In the genomic region with DNA sequence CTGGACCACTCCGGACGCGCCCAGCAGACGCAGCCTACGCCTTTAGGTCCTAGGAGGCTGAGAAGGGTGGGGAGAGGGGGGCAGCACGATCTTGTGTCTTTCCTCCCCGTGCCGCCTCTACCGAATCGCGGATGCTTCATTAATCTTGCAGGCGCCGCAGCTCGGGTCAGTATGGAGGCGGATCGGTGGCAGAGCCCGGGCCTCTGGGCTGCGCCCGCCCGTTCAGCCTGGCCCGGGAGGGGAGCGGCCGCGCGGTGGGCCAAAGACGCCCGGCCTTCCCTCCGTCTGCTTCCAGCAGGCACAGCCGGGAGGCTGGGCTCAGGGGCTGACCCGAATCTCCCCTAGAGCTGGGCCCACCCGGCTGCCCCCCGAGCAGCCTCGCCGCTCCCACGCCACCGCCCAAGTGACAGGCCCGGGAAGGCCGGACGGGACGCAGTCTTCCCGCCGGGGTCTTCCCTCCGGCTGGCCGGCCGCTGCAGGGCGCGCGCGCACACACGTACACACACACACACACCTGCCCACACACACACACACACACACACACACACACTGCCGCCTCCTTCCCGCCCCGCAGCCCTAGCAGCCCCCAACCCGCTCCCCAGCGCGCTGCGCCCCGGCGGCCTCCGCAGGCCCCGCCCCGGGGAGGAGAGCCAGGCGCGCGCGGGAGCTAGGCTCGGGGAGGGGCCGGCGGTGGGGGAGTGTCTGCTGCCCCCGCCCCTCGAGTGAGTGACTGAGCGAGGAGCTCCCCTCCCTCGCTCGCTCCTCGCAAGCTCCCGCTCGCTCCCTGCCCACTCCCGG, we compare ENCODE assay signal across 8 cellular contexts. TPM values are rescaled to one million over a fixed set of nuclear protein-coding genes. Genes with fewer than 3 reads are reported as not detected.
DNase-seq lines count a peak whose midpoint lies in the region; ATAC-seq, FAIRE-seq and TF ChIP-seq lines count a peak whose summit lies in the region.

Gene C1orf21 (plus strand): TSS at position 759 of the 798 bp plus-strand sequence. CDS start 90,481 bp downstream, outside the sequence.

- peak within 1 kb of the TSS; percentile 76 for H3K4me3 Mint-ChIP-seq in mesothelial cell of epicardium

- peak within 1 kb of the TSS; percentile 95 for H2AFZ ChIP-seq in endothelial cell of umbilical vein (ENCODE audit: low read depth, low read length)

- no peaks in the 10 kb centered on the region for H3K36me3 Mint-ChIP-seq in mesothelial cell of epicardium

- DNase-seq in C1 segment of cervical spinal cord (lab: John Stamatoyannopoulos, UW) (peak; percentile 17 to 88 (median 66)), NOMO-1 treated with dmso at 0.1 percent for 144 hours (lab: John Stamatoyannopoulos, UW; ENCODE audit: unreplicated experiment) (peak; percentile 36), endothelial cell of umbilical vein (ENCODE audit: low read depth, low spot score) (peak; percentile 82), mesothelial cell of epicardium (ENCODE audit: low spot score in 2 of 2, unreplicated experiment in 2 of 2) (peak; percentile 85 to 92)
- DNase-seq in activated CD8-positive, alpha-beta memory T cell treated with anti-CD3 and anti-CD28 coated beads, Interleukin-2, amount 50 U/mL, for 48 hours, result peak; percentile 86
- peak; percentile 51 for DNase-seq in stimulated activated CD8-positive, alpha-beta memory T cell treated with anti-CD3 and anti-CD28 coated beads, Interleukin-15, amount 100 ng/mL, for 24 hours (ENCODE audit: low read depth)

- FAIRE-seq in endothelial cell of umbilical vein (lab: Jason Lieb, UNC), result peak; percentile 60

- ATAC-seq in GM19397 (IDR thresholded peaks at IDR 0.05; ENCODE audit: unreplicated experiment), result peak; percentile 87
- ATAC-seq in HG03571 (IDR thresholded peaks at IDR 0.05; ENCODE audit: unreplicated experiment), result peak; percentile 80

- H3K27ac Mint-ChIP-seq in mesothelial cell of epicardium, result peak within 1 kb of the TSS; percentile 82

- no TSS peak for BruUV-seq in endothelial cell of umbilical vein (replicated peaks; lab: Mats Ljungman, UMichigan)

- H3K9me3 Mint-ChIP-seq in mesothelial cell of epicardium, result no peaks in the 10 kb centered on the region

- H3K27ac ChIP-seq in endothelial cell of umbilical vein (ENCODE audit: insufficient read depth, low read depth, low read length), result no peak within 1 kb of the TSS

- no peaks in the 10 kb centered on the region for H3K9me1 ChIP-seq in endothelial cell of umbilical vein (replicated peaks; ENCODE audit: control insufficient read depth, extremely low read depth, insufficient read depth, low read length)

- peaks cover 15% of the 10 kb centered on the region for H3K4me1 ChIP-seq in endothelial cell of umbilical vein (ENCODE audit: control insufficient read depth, extremely low read depth, insufficient read depth, low read length)

- intact Hi-C loops in endothelial cell of umbilical vein (cut with micrococcal nuclease), result loop anchor here (1.0 to 5.0 kb wide), 7 partner anchors 56 to 312 kb away; no protein-coding TSS in a partner anchor

- CTCF ChIA-PET in endothelial cell of umbilical vein (lab: Charles Lee), result interaction anchor here (0.9 to 3.0 kb wide), 10 partner anchors 13 to 783 kb away, joined by 3 to 11 read pairs (median 4); no protein-coding TSS in a partner anchor

- peak within 1 kb of the TSS; percentile 70 for H3K9ac ChIP-seq in endothelial cell of umbilical vein (replicated peaks; ENCODE audit: extremely low read depth, insufficient read depth, low read length)

- H3K27me3 Mint-ChIP-seq in mesothelial cell of epicardium (ENCODE audit: low read depth), result peaks cover 18% of the 10 kb centered on the region

- H4K20me1 ChIP-seq in endothelial cell of umbilical vein (replicated peaks; ENCODE audit: control insufficient read depth, extremely low read depth, insufficient read depth, low read length), result no peaks in the 10 kb centered on the region

- no peaks in the 10 kb centered on the region for H3K79me2 ChIP-seq in endothelial cell of umbilical vein (ENCODE audit: control insufficient read depth, insufficient read depth, low read length)

- H3K9me3 ChIP-seq in endothelial cell of umbilical vein (replicated peaks; ENCODE audit: control insufficient read depth, insufficient read depth, low read length), result no peaks in the 10 kb centered on the region

- peaks cover 43% of the 10 kb centered on the region for H3K4me1 Mint-ChIP-seq in mesothelial cell of epicardium

- POLR2A ChIA-PET in endothelial cell of umbilical vein (lab: Charles Lee), result interaction anchor here (0.7 kb wide), 1 partner anchor 50 kb away, joined by 9 read pairs; no protein-coding TSS in a partner anchor

- peak within 1 kb of the TSS; percentile 40 to 84 (median 66) for H3K4me3 ChIP-seq in endothelial cell of umbilical vein (replicated peaks in 1 of 3; ENCODE audit: insufficient read depth in 1 of 3, low read depth in 1 of 3, low read length in 3 of 3)

- peak within 1 kb of the TSS; percentile 76 for H3K4me2 ChIP-seq in endothelial cell of umbilical vein (ENCODE audit: insufficient read depth, low read length)

- no peaks in the 10 kb centered on the region for H3K36me3 ChIP-seq in endothelial cell of umbilical vein (ENCODE audit: control insufficient read depth in 2 of 2, extremely low read depth in 1 of 2, insufficient read depth in 2 of 2, low read length in 2 of 2)

- TF ChIP-seq CTCF in endothelial cell of umbilical vein (IDR thresholded peaks at IDR 0.05; ENCODE audit: extremely low read depth in 1 of 2, insufficient read depth in 1 of 2, low read depth in 1 of 2, low read length in 2 of 2) (no peak), mesothelial cell of epicardium (IDR thresholded peaks at IDR 0.05; ENCODE audit: unreplicated experiment) (no peak)

- peaks cover 10 to 20% of the 10 kb centered on the region in 2 experiments for H3K27me3 ChIP-seq in endothelial cell of umbilical vein (ENCODE audit: control insufficient read depth in 2 of 2, insufficient read depth in 2 of 2, low read length in 2 of 2)

- no peak for TF ChIP-seq POLR2A in endothelial cell of umbilical vein (IDR thresholded peaks at IDR 0.05; ENCODE audit: low read depth, low read length)

- dilution Hi-C loops in endothelial cell of umbilical vein (cut with MboI; ENCODE audit: extremely low pct_ligation_motif_present, low sequenced_read_pairs), result no loop called here

TF ChIP-seq in endothelial cell of umbilical vein, 7 proteins besides CTCF, POLR2A, EP300 and RAD21:
- no peak for TF ChIP-seq FOS (IDR thresholded peaks at IDR 0.05; ENCODE audit: borderline replicate concordance, insufficient read depth, low read length)
- no peak for TF ChIP-seq GATA2 (IDR thresholded peaks at IDR 0.05; ENCODE audit: insufficient read depth, insufficient read length, low read depth, low read length)
- no peak for TF ChIP-seq JUN (IDR thresholded peaks at IDR 0.05; ENCODE audit: borderline replicate concordance, insufficient read depth, insufficient read length, low read depth)
- no peak for TF ChIP-seq EZH2 (IDR thresholded peaks at IDR 0.05; ENCODE audit: borderline replicate concordance, low read depth, low read length, severe bottlenecking)
- no peak for TF ChIP-seq POLR2AphosphoS5 (IDR thresholded peaks at IDR 0.05; ENCODE audit: insufficient read depth, low read depth, low read length)
- TF ChIP-seq MAX (IDR thresholded peaks at IDR 0.05; ENCODE audit: insufficient read depth, insufficient read length), result no peak
- TF ChIP-seq MYC (IDR thresholded peaks at IDR 0.05; ENCODE audit: low read depth, low read length), result no peak
TF ChIP-seq in endothelial cell of umbilical vein: peak in this region for 0.

RNA-seq across cellular contexts. Expression of gene C1orf21, which starts in this region (rescaled TPM):
- 8.5 and 10.0 TPM in 2 replicates for total RNA-seq in endothelial cell of umbilical vein
- polyA plus RNA-seq in endothelial cell of umbilical vein, result 0.79 and 1.1 TPM in 2 replicates
- polyA plus RNA-seq in endothelial cell of umbilical vein (2011; cell fraction: cytosol; rRNA removed), result 1.3 TPM in 2 replicates
- polyA plus RNA-seq in endothelial cell of umbilical vein (2011; cell fraction: nucleus; rRNA removed), result 0.74 and 0.75 TPM in 2 replicates
- polyA plus RNA-seq in endothelial cell of umbilical vein (2012), result 0.82 and 2.1 TPM in 2 replicates
- polyA minus RNA-seq in endothelial cell of umbilical vein, result 1.1 and 1.8 TPM in 2 replicates
- polyA minus RNA-seq in endothelial cell of umbilical vein (2011; cell fraction: cytosol; rRNA and poly(A)+ RNA removed), result not detected
- 0.72 and 1.8 TPM in 2 replicates for polyA minus RNA-seq in endothelial cell of umbilical vein (2011; cell fraction: nucleus; rRNA and poly(A)+ RNA removed)
- 33.1 to 34.7 TPM (median 34.3 TPM) in 3 replicates for total RNA-seq in mesothelial cell of epicardium

Comparison
In these comparisons a context has a peak if more than half of its experiments do, and no peak if none do; other contexts are left out.
1. DNase-seq: peak in every context shown above with its lines; median percentile 88 in mesothelial cell of epicardium; 86 in activated CD8-positive, alpha-beta memory T cell treated with anti-CD3 and anti-CD28 coated beads, Interleukin-2, amount 50 U/mL, for 48 hours; 82 in endothelial cell of umbilical vein; 66 in C1 segment of cervical spinal cord; 51 in stimulated activated CD8-positive, alpha-beta memory T cell treated with anti-CD3 and anti-CD28 coated beads, Interleukin-15, amount 100 ng/mL, for 24 hours; 36 in NOMO-1 treated with dmso at 0.1 percent for 144 hours.